ENCODE assay signal across 8 cellular contexts in genomic region chr6:43454290-43455033, GRCh38. TPM values are rescaled to one million over a fixed set of nuclear protein-coding genes. Genes with fewer than 3 reads are reported as not detected.
DNase-seq lines count a peak whose midpoint lies in the region; ATAC-seq and TF ChIP-seq lines count a peak whose summit lies in the region.

No MANE protein-coding gene starts in this region.

- peaks cover 25% of the 10 kb centered on the region for H3K27me3 ChIP-seq in HUES6 (ENCODE audit: control insufficient read depth, insufficient read depth, low read length)
- no peaks in the 10 kb centered on the region for H3K27me3 ChIP-seq in RWPE2 (ENCODE audit: insufficient read depth, poor library complexity, severe bottlenecking)

- CTCF ChIA-PET in GM10248 (lab: Yijun Ruan, JAX): interaction anchor here (0.6 to 5.7 kb wide), 19 partner anchors 9 to 223 kb away, joined by 3 to 70 read pairs (median 3); partner anchors contain the start of gene ZNF318

- H3K9me3 ChIP-seq in HUES6 (ENCODE audit: control insufficient read depth, insufficient read depth, low read depth, low read length): no peaks in the 10 kb centered on the region
- H3K9me3 ChIP-seq in RWPE2 (ENCODE audit: severe bottlenecking): no peaks in the 10 kb centered on the region

- H3K4me1 Mint-ChIP-seq in natural killer cell treated with Interleukin-12 subunit alpha and Interleukin-12 subunit beta and Interleukin-15 and Interleukin-18, amount 100 ng/mL, for 72 hours (ENCODE audit: low read depth in 2 of 2): peaks cover 13 to 16% of the 10 kb centered on the region in 2 donors
- peaks cover 14 to 28% of the 10 kb centered on the region in 2 donors for H3K4me1 Mint-ChIP-seq in stimulated activated naive B cell treated with anti-CD40 and anti-IgM and Interleukin-4, amounts not matched to agents 10 μg/mL and 1 μg/mL and 100 μg/mL, for 72 hours

- H3K36me3 ChIP-seq in HUES6 (ENCODE audit: control insufficient read depth, insufficient read depth, low read length): peaks cover 25% of the 10 kb centered on the region
- peaks cover 40% of the 10 kb centered on the region for H3K36me3 ChIP-seq in RWPE2 (ENCODE audit: low read depth)

- peak; percentile 67 for ATAC-seq in RWPE2 (ENCODE audit: low read depth)
- ATAC-seq in natural killer cell treated with Interleukin-12 subunit alpha and Interleukin-12 subunit beta and Interleukin-15 and Interleukin-18, amount 100 ng/mL, for 72 hours: peak; percentile 81 to 87
- peak; percentile 69 to 71 for ATAC-seq in stimulated activated naive B cell treated with anti-CD40 and anti-IgM and Interleukin-4, amounts not matched to agents 10 μg/mL and 1 μg/mL and 100 μg/mL, for 72 hours (replicated peaks)
- no peak for ATAC-seq in HG03095 (IDR thresholded peaks at IDR 0.05; ENCODE audit: unreplicated experiment)

- TF ChIP-seq CTCF in GM10248 (IDR thresholded peaks at IDR 0.05; ENCODE audit: control extremely low read depth, extremely low read depth, low read depth, missing control alignments) (peak; percentile 95), RWPE2 (IDR thresholded peaks at IDR 0.05; ENCODE audit: poor library complexity, severe bottlenecking) (peak; percentile 93), fibroblast of the aortic adventitia (IDR thresholded peaks at IDR 0.05; ENCODE audit: insufficient read depth, low read length) (peak; percentile 98)

- no peaks in the 10 kb centered on the region for H3K36me3 Mint-ChIP-seq in natural killer cell treated with Interleukin-12 subunit alpha and Interleukin-12 subunit beta and Interleukin-15 and Interleukin-18, amount 100 ng/mL, for 72 hours
- H3K36me3 Mint-ChIP-seq in stimulated activated naive B cell treated with anti-CD40 and anti-IgM and Interleukin-4, amounts not matched to agents 10 μg/mL and 1 μg/mL and 100 μg/mL, for 72 hours: peaks cover 23 to 31% of the 10 kb centered on the region in 2 donors

- peak; percentile 83 for DNase-seq in GM10248 (ENCODE audit: extremely low spot score)
- DNase-seq in RWPE2 (ENCODE audit: low spot score): peak; percentile 84
- DNase-seq in activated effector memory CD4-positive, alpha-beta T cell treated with anti-CD3 and anti-CD28 coated beads, Interleukin-2, amount 50 U/mL, for 16 hours: peak; percentile 89
- peak; percentile 81 for DNase-seq in fibroblast of the aortic adventitia (ENCODE audit: low read depth)
- DNase-seq in natural killer cell treated with Interleukin-12 subunit alpha and Interleukin-12 subunit beta and Interleukin-15 and Interleukin-18, amount 100 ng/mL, for 72 hours (ENCODE audit: low spot score): peak; percentile 76
- peak; percentile 56 for DNase-seq in stimulated activated naive B cell treated with anti-CD40 and anti-IgM and Interleukin-4, amounts not matched to agents 10 μg/mL and 1 μg/mL and 100 μg/mL, for 72 hours

- H3K4me3 ChIP-seq in HUES6 (ENCODE audit: low read depth, low read length) (peak overlapping the region; percentile 70), RWPE2 (ENCODE audit: severe bottlenecking) (peak overlapping the region; percentile 57), fibroblast of the aortic adventitia (ENCODE audit: low read depth, low read length) (peak overlapping the region; percentile 61)

- H3K4me1 ChIP-seq in HUES6 (ENCODE audit: control insufficient read depth, insufficient read depth, low read length): peaks cover 4% of the 10 kb centered on the region
- no peaks in the 10 kb centered on the region for H3K4me1 ChIP-seq in RWPE2 (ENCODE audit: insufficient read depth, poor library complexity, severe bottlenecking)

- H3K27ac Mint-ChIP-seq in natural killer cell treated with Interleukin-12 subunit alpha and Interleukin-12 subunit beta and Interleukin-15 and Interleukin-18, amount 100 ng/mL, for 72 hours: no peak overlapping the region
- peak overlapping the region; percentile 84 for H3K27ac Mint-ChIP-seq in stimulated activated naive B cell treated with anti-CD40 and anti-IgM and Interleukin-4, amounts not matched to agents 10 μg/mL and 1 μg/mL and 100 μg/mL, for 72 hours

- POLR2A ChIA-PET in GM10248 (lab: Yijun Ruan, JAX): no interaction called here

- H3K27me3 Mint-ChIP-seq in natural killer cell treated with Interleukin-12 subunit alpha and Interleukin-12 subunit beta and Interleukin-15 and Interleukin-18, amount 100 ng/mL, for 72 hours: peaks cover 6 to 14% of the 10 kb centered on the region in 2 donors
- peaks cover 5 to 6% of the 10 kb centered on the region in 2 donors for H3K27me3 Mint-ChIP-seq in stimulated activated naive B cell treated with anti-CD40 and anti-IgM and Interleukin-4, amounts not matched to agents 10 μg/mL and 1 μg/mL and 100 μg/mL, for 72 hours

- H3K4me3 Mint-ChIP-seq in natural killer cell treated with Interleukin-12 subunit alpha and Interleukin-12 subunit beta and Interleukin-15 and Interleukin-18, amount 100 ng/mL, for 72 hours: peak overlapping the region; percentile 83
- peak overlapping the region; percentile 85 to 93 for H3K4me3 Mint-ChIP-seq in stimulated activated naive B cell treated with anti-CD40 and anti-IgM and Interleukin-4, amounts not matched to agents 10 μg/mL and 1 μg/mL and 100 μg/mL, for 72 hours

- H3K27ac ChIP-seq in HUES6 (ENCODE audit: low read depth, low read length) (no peak overlapping the region), RWPE2 (ENCODE audit: poor library complexity, severe bottlenecking) (peak overlapping the region; percentile 79)

- no peak overlapping the region for H3K9ac ChIP-seq in HUES6 (ENCODE audit: low read length)

- H3K9me3 Mint-ChIP-seq in natural killer cell treated with Interleukin-12 subunit alpha and Interleukin-12 subunit beta and Interleukin-15 and Interleukin-18, amount 100 ng/mL, for 72 hours: no peaks in the 10 kb centered on the region
- peaks cover 0 to 2% of the 10 kb centered on the region in 2 donors for H3K9me3 Mint-ChIP-seq in stimulated activated naive B cell treated with anti-CD40 and anti-IgM and Interleukin-4, amounts not matched to agents 10 μg/mL and 1 μg/mL and 100 μg/mL, for 72 hours

RNA-seq across cellular contexts. Expression of gene DLK2, which starts 0.9 kb away (rescaled TPM):
- total RNA-seq in fibroblast of the aortic adventitia (ENCODE audit: low replicate concordance): 0.36 and 0.98 TPM in 2 replicates
- under 1 TPM in 1 of 2 donors, not detected in 1; 0.14 TPM for total RNA-seq in natural killer cell treated with Interleukin-12 subunit alpha and Interleukin-12 subunit beta and Interleukin-15 and Interleukin-18, amount 100 ng/mL, for 72 hours

RNA-seq across cellular contexts. Expression of gene TJAP1, which starts 22.9 kb away (rescaled TPM):
- 14.2 and 24.4 TPM in 2 replicates for total RNA-seq in fibroblast of the aortic adventitia (ENCODE audit: low replicate concordance)
- total RNA-seq in natural killer cell treated with Interleukin-12 subunit alpha and Interleukin-12 subunit beta and Interleukin-15 and Interleukin-18, amount 100 ng/mL, for 72 hours: 10 to 100 TPM; 44.6 to 80.4 TPM

RNA-seq across cellular contexts. Expression of gene ABCC10, which starts 27.1 kb away (rescaled TPM):
- 12.0 and 25.8 TPM in 2 replicates for total RNA-seq in fibroblast of the aortic adventitia (ENCODE audit: low replicate concordance)
- total RNA-seq in natural killer cell treated with Interleukin-12 subunit alpha and Interleukin-12 subunit beta and Interleukin-15 and Interleukin-18, amount 100 ng/mL, for 72 hours: 10 to 100 TPM; 41.8 to 82.9 TPM

RNA-seq across cellular contexts. Expression of gene LRRC73, which starts 55.7 kb away (rescaled TPM):
- 0.63 and 0.98 TPM in 2 replicates for total RNA-seq in fibroblast of the aortic adventitia (ENCODE audit: low replicate concordance)
- total RNA-seq in natural killer cell treated with Interleukin-12 subunit alpha and Interleukin-12 subunit beta and Interleukin-15 and Interleukin-18, amount 100 ng/mL, for 72 hours: under 1 TPM; 0.36 to 0.39 TPM
